Comparison of ENCODE assay signal across 8 cellular contexts in genomic region chr16:69727916-69728270, GRCh38. TPM values are rescaled to one million over a fixed set of nuclear protein-coding genes. Genes with fewer than 3 reads are reported as not detected.
DNase-seq lines count a peak whose midpoint lies in the region; ATAC-seq and TF ChIP-seq lines count a peak whose summit lies in the region.

No MANE protein-coding gene starts in this region.

- H3K9me3 Mint-ChIP-seq in stimulated activated memory B cell treated with anti-CD40 and anti-IgM and Interleukin-4, amounts not matched to agents 10 μg/mL and 1 μg/mL and 100 μg/mL, for 72 hours = no peaks in the 10 kb centered on the region

- TF ChIP-seq CTCF in PC-9 (conservative IDR thresholded peaks at IDR 0.05) = no peak

- H3K9me2 ChIP-seq in PC-9 (ENCODE audit: insufficient read depth) = no peaks in the 10 kb centered on the region

- peaks cover 19% of the 10 kb centered on the region for H3K4me1 Mint-ChIP-seq in stimulated activated memory B cell treated with anti-CD40 and anti-IgM and Interleukin-4, amounts not matched to agents 10 μg/mL and 1 μg/mL and 100 μg/mL, for 72 hours
- peaks cover 20% of the 10 kb centered on the region for H3K4me1 Mint-ChIP-seq in T-helper 17 cell

- H3K79me2 ChIP-seq in PC-9 (ENCODE audit: low read depth) = peaks cover 79% of the 10 kb centered on the region

- BruUV-seq in PC-9 (replicated peaks; lab: Mats Ljungman, UMichigan) = no TSS peak

- H3K4me3 ChIP-seq in PC-9 = peak overlapping the region; percentile 99

- no peak for ATAC-seq in stimulated activated memory B cell treated with anti-CD40 and anti-IgM and Interleukin-4, amounts not matched to agents 10 μg/mL and 1 μg/mL and 100 μg/mL, for 72 hours
- no peak for ATAC-seq in T-helper 17 cell

- H3K27ac Mint-ChIP-seq in stimulated activated memory B cell treated with anti-CD40 and anti-IgM and Interleukin-4, amounts not matched to agents 10 μg/mL and 1 μg/mL and 100 μg/mL, for 72 hours = peak overlapping the region; percentile 91
- H3K27ac Mint-ChIP-seq in T-helper 17 cell = no peak overlapping the region

- CTCF ChIA-PET in PC-9 (lab: Charles Lee) = interaction anchor here (1.2 kb wide), 1 partner anchor 27 kb away, joined by 4 read pairs; the partner anchor contains the start of gene NOB1

- peaks cover 25% of the 10 kb centered on the region for H4K20me1 ChIP-seq in PC-9 (ENCODE audit: insufficient read depth)

- POLR2A ChIA-PET in PC-9 (lab: Charles Lee; ENCODE audit: unreplicated experiment) = no interaction called here

- H3K27me3 Mint-ChIP-seq in stimulated activated memory B cell treated with anti-CD40 and anti-IgM and Interleukin-4, amounts not matched to agents 10 μg/mL and 1 μg/mL and 100 μg/mL, for 72 hours = no peaks in the 10 kb centered on the region
- H3K27me3 Mint-ChIP-seq in T-helper 17 cell = no peaks in the 10 kb centered on the region

- H3K9me3 ChIP-seq in PC-9 (ENCODE audit: insufficient read depth, low read depth) (no peaks in the 10 kb centered on the region), T-helper 17 cell (ENCODE audit: control insufficient read depth, low read length, poor library complexity, severe bottlenecking) (no peaks in the 10 kb centered on the region)

- H3K4me2 ChIP-seq in PC-9 = peak overlapping the region; percentile 85

- H3K27ac ChIP-seq in PC-9 = peak overlapping the region; percentile 100

- DNase-seq in NCI-H510A treated with DMSO at 0.1 percent for 48 hours (lab: John Stamatoyannopoulos, UW) (peak; percentile 42), NCI-H510A (lab: John Stamatoyannopoulos, UW) (no peak), PC-9 (no peak), globus pallidus (ENCODE audit: low spot score) (peak; percentile 53), inferior parietal cortex (ENCODE audit: extremely low spot score) (no peak), AML-193 (lab: John Stamatoyannopoulos, UW) (no peak), T-helper 17 cell (no peak)

- H3K36me3 Mint-ChIP-seq in stimulated activated memory B cell treated with anti-CD40 and anti-IgM and Interleukin-4, amounts not matched to agents 10 μg/mL and 1 μg/mL and 100 μg/mL, for 72 hours = no peaks in the 10 kb centered on the region
- no peaks in the 10 kb centered on the region for H3K36me3 Mint-ChIP-seq in T-helper 17 cell (ENCODE audit: low read depth)

- peak overlapping the region; percentile 53; the same call in 1 of the 2 replicates for H2AFZ ChIP-seq in PC-9

- H3K4me1 ChIP-seq in PC-9 (replicated peaks; ENCODE audit: insufficient read depth) = peaks cover 34% of the 10 kb centered on the region

- H3K4me3 Mint-ChIP-seq in stimulated activated memory B cell treated with anti-CD40 and anti-IgM and Interleukin-4, amounts not matched to agents 10 μg/mL and 1 μg/mL and 100 μg/mL, for 72 hours = no peak overlapping the region
- H3K4me3 Mint-ChIP-seq in T-helper 17 cell = no peak overlapping the region

- H3K36me3 ChIP-seq in PC-9 (ENCODE audit: low read depth) = peaks cover 32% of the 10 kb centered on the region

- no peaks in the 10 kb centered on the region for H3K27me3 ChIP-seq in PC-9 (ENCODE audit: insufficient read depth, low read depth)

- H3F3A ChIP-seq in PC-9 (ENCODE audit: insufficient read depth, low read depth) = peaks cover 50% of the 10 kb centered on the region

- intact Hi-C loops in PC-9 (cut with micrococcal nuclease; ENCODE audit: unreplicated experiment) = loop anchor here (2.0 kb wide), 1 partner anchor 35 kb away; the partner anchor contains the start of gene WWP2

RNA-seq across cellular contexts. Expression of gene NQO1, which starts 1.5 kb away (rescaled TPM):
- total RNA-seq in PC-9 (2021) = 837 and 853 TPM in 2 replicates
- 1 to 10 TPM; 1.7 to 2.5 TPM for total RNA-seq in T-helper 17 cell

RNA-seq across cellular contexts. Expression of gene NOB1, which starts 26.8 kb away (rescaled TPM):
- total RNA-seq in PC-9 (2021) = 66.9 and 93.2 TPM in 2 replicates
- 10 to 100 TPM; 32.1 to 36.8 TPM for total RNA-seq in T-helper 17 cell

RNA-seq across cellular contexts. Expression of gene WWP2, which starts 34.2 kb away (rescaled TPM):
- 38.8 and 46.4 TPM in 2 replicates for total RNA-seq in PC-9 (2021)
- 10 to 100 TPM; 60.6 to 64.9 TPM for total RNA-seq in T-helper 17 cell

Comparison
In these comparisons a context has a peak if more than half of its experiments do, and no peak if none do; other contexts are left out.
1. DNase-seq: peak in NCI-H510A treated with DMSO at 0.1 percent for 48 hours (single experiment) and globus pallidus (single experiment); none in NCI-H510A (single experiment), PC-9 (0 of 2), inferior parietal cortex (single experiment), AML-193 (0 of 2) and T-helper 17 cell (0 of 3).
2. RNA of gene NQO1, which starts 1.5 kb away (total RNA-seq): 837 to 853 TPM in PC-9; 1.7 to 2.5 TPM in T-helper 17 cell; every median in the first group is over 100 times any median in the second.